In the genomic region with DNA sequence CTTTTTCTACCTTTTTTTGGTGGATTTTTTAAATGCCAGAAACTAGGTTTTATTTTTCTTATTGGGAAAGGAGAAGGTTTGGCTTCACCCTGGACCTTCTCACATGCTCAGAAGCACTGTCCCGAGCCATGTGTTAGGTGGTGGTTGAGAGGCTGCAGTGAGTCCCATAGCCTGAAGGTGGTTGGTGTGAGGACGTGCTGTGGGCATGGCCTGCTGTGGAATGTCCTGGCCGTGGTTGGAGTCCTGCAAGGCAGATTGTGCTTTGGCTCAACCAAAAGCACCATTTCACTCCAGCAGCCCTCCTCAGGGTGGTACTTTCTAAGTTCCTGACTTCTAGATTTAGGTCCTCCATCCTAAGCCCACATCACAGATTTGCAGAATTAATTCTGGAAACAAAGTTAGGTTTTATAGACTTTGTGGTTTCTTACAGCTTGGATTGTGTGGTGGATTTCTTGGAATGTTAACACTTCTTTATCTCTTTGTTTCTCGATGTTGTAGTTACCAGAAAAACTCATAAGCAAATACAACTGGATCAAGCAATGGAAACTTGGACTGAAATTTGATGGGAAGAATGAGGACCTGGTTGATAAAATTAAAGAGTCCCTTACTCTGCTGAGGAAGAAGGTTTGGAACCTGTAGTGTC, we compare ENCODE assay signal across 16 cellular contexts. TPM values are rescaled to one million over a fixed set of nuclear protein-coding genes. Genes with fewer than 3 reads are reported as not detected.
DNase-seq lines count a peak whose midpoint lies in the region; ATAC-seq, FAIRE-seq and TF ChIP-seq lines count a peak whose summit lies in the region.
"Had no signal": no experiment of that assay in that cellular context is flagged by ENCODE, and none has a peak within 500 bp of the region (broad histone marks: within the 10 kb centered on the region; RNA-seq: fewer than 3 reads in every experiment).

No MANE protein-coding gene starts in this region.

- no TSS peak for BruUV-seq in HepG2 (replicated peaks; lab: Mats Ljungman, UMichigan)

- H3K9me3 ChIP-seq in HepG2 (ENCODE audit: low read length) (no peaks in the 10 kb centered on the region), right lobe of liver (no peaks in the 10 kb centered on the region), right atrium auricular region (peaks cover 0 to 8% of the 10 kb centered on the region in 2 donors), upper lobe of right lung (no peaks in the 10 kb centered on the region)

- no peaks in the 10 kb centered on the region for H3K79me2 ChIP-seq in HepG2 (ENCODE audit: insufficient read depth, low read length)

- POLR2A ChIA-PET in HepG2 (lab: Yijun Ruan, JAX) = no interaction called here

- H3K4me1 ChIP-seq in HepG2 (ENCODE audit: insufficient read depth, low read length) (no peaks in the 10 kb centered on the region), right lobe of liver (peaks cover 0 to 36% (median 18%) of the 10 kb centered on the region in 4 donors), right atrium auricular region (peaks cover 0 to 40% of the 10 kb centered on the region in 2 donors), upper lobe of right lung (no peaks in the 10 kb centered on the region)

- no peak for FAIRE-seq in HepG2 (lab: Jason Lieb, UNC)
- FAIRE-seq: H1 had no signal

- no peak overlapping the region for H3K4me3 ChIP-seq in HepG2 (replicated peaks in 1 of 3; ENCODE audit: insufficient read depth in 1 of 3, low read depth in 2 of 3, low read length in 3 of 3)
- H3K4me3 ChIP-seq in right lobe of liver = no peak overlapping the region
- no peak overlapping the region for H3K4me3 ChIP-seq in right atrium auricular region
- no peak overlapping the region for H3K4me3 ChIP-seq in upper lobe of right lung

- no peak overlapping the region for H3K9ac ChIP-seq in HepG2 (ENCODE audit: insufficient read depth, low read depth, low read length)

- WGBS in HepG2 (ENCODE audit: low lambda C conversion rate) = 95% methylated on average over 4 of the region's 4 CpGs
- WGBS in right lobe of liver (ENCODE audit: insufficient coverage, low coverage, low lambda C conversion rate, missing lambda C conversion rate) = 81% methylated on average over 2 of the region's 4 CpGs

- DNase-seq in HepG2 (ENCODE audit: low spot score) (no peak), right lobe of liver (no peak), astrocyte of the hippocampus (ENCODE audit: low read depth, low spot score) (peak; percentile 71), right atrium auricular region (ENCODE audit: low spot score) (no peak), upper lobe of right lung (no peak), NCI-H187 treated with DMSO at 0.1 percent for 48 hours (lab: John Stamatoyannopoulos, UW) (no peak), NCI-H82 treated with DMSO at 0.1 percent for 48 hours (lab: John Stamatoyannopoulos, UW; ENCODE audit: unreplicated experiment) (no peak), NCI-H1092 (lab: John Stamatoyannopoulos, UW) (no peak)
- DNase-seq: activated CD4-positive, CD25-positive, alpha-beta regulatory T cell treated with anti-CD3 and anti-CD28 coated beads, Interleukin-2, amount 50 U/mL, for 72 hours; activated CD8-positive, alpha-beta memory T cell treated with anti-CD3 and anti-CD28 coated beads, Interleukin-2, amount 50 U/mL, for 4 hours; activated naive CD4-positive, alpha-beta T cell treated with anti-CD3 and anti-CD28 coated beads, Interleukin-2, amount 10 ng/mL, durations not matched to agents 7 days and 5 days; Calu3; hippocampal formation; NCI-H1105 treated with DMSO at 0.1 percent for 48 hours; NCI-H510A had no signal

- no peak for TF ChIP-seq CTCF in HepG2 (CRISPR knock-in tag; IDR thresholded peaks at IDR 0.05)
- TF ChIP-seq CTCF in right lobe of liver (IDR thresholded peaks at IDR 0.05) = no peak
- no peak for TF ChIP-seq CTCF in right atrium auricular region (IDR thresholded peaks at IDR 0.05)
- TF ChIP-seq CTCF in upper lobe of right lung (IDR thresholded peaks at IDR 0.05) = no peak

- H3K27ac ChIP-seq in HepG2 (ENCODE audit: extremely low read length, insufficient read depth, low read length) (no peak overlapping the region), right lobe of liver (no peak overlapping the region), right atrium auricular region (peak overlapping the region; percentile 43 to 72), upper lobe of right lung (no peak overlapping the region)

- H3K36me3 ChIP-seq in HepG2 (replicated peaks in 1 of 2; ENCODE audit: control insufficient read depth in 1 of 2, insufficient read depth in 2 of 2, low read length in 2 of 2) (peaks cover 29 to 74% of the 10 kb centered on the region in 2 experiments; a peak in 4 of 5 replicates), right lobe of liver (peaks cover 0 to 55% (median 25%) of the 10 kb centered on the region in 4 donors), right atrium auricular region (peaks cover 58% of the 10 kb centered on the region), upper lobe of right lung (peaks cover 89% of the 10 kb centered on the region)

- no peak for TF ChIP-seq RAD21 in HepG2 (CRISPR knock-in tag; IDR thresholded peaks at IDR 0.05)

- in situ Hi-C loops in HepG2 (cut with HindIII; ENCODE audit: extremely low pct_ligation_motif_present, low pct_unique_long_range_greater_than_20kb) = no loop called here

- TF ChIP-seq POLR2A in HepG2 (IDR thresholded peaks at IDR 0.05; ENCODE audit: insufficient read depth in 1 of 2, low read depth in 2 of 2, low read length in 2 of 2) = no peak
- TF ChIP-seq POLR2A in right lobe of liver (IDR thresholded peaks at IDR 0.05) = no peak

- ATAC-seq in HepG2 = peak; percentile 57
- ATAC-seq in right lobe of liver = no peak
- peak; percentile 67 for ATAC-seq in upper lobe of right lung

- no peak overlapping the region for H3K4me2 ChIP-seq in HepG2 (ENCODE audit: low read depth, low read length)

- no peak overlapping the region for H2AFZ ChIP-seq in HepG2 (ENCODE audit: low read length)

- CTCF ChIA-PET in HepG2 (lab: Yijun Ruan, JAX; ENCODE audit: low intra/inter-chr PET ratio, low total read pairs) = no interaction called here

- intact Hi-C loops in HepG2 (cut with micrococcal nuclease; ENCODE audit: unreplicated experiment) = loop anchor here (5.0 kb wide), 1 partner anchor 40 kb away; no protein-coding TSS in a partner anchor
- intact Hi-C loops in right lobe of liver (cut with DNase I) = no loop called here
- intact Hi-C loops in upper lobe of right lung (cut with DNase I) = no loop called here

- H4K20me1 ChIP-seq in HepG2 (ENCODE audit: insufficient read depth, low read length) = no peaks in the 10 kb centered on the region

- TF ChIP-seq EP300 in HepG2 (IDR thresholded peaks at IDR 0.05; ENCODE audit: low read depth in 2 of 2, low read length in 2 of 2) (no peak), HepG2 (CRISPR knock-in tag; IDR thresholded peaks at IDR 0.05; ENCODE audit: borderline replicate concordance) (no peak)

- H3K27me3 ChIP-seq in HepG2 (ENCODE audit: control insufficient read depth in 1 of 2, insufficient read depth in 2 of 2, low read length in 2 of 2) (no peaks in the 10 kb centered on the region), right lobe of liver (no peaks in the 10 kb centered on the region), right atrium auricular region (no peaks in the 10 kb centered on the region), upper lobe of right lung (no peaks in the 10 kb centered on the region)

TF ChIP-seq in HepG2, 621 proteins besides CTCF, POLR2A, EP300 and RAD21 (continues in another document):
- no peak for TF ChIP-seq NR2F1 (CRISPR knock-in tag; IDR thresholded peaks at IDR 0.05)
- no peak for TF ChIP-seq ZNF605 (CRISPR knock-in tag; IDR thresholded peaks at IDR 0.05)
- TF ChIP-seq, protein P1, sequence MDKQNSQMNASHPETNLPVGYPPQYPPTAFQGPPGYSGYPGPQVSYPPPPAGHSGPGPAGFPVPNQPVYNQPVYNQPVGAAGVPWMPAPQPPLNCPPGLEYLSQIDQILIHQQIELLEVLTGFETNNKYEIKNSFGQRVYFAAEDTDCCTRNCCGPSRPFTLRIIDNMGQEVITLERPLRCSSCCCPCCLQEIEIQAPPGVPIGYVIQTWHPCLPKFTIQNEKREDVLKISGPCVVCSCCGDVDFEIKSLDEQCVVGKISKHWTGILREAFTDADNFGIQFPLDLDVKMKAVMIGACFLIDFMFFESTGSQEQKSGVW (CRISPR knock-in tag; IDR thresholded peaks at IDR 0.05; ENCODE audit: borderline replicate concordance) = no peak
- no peak for TF ChIP-seq SIN3B (IDR thresholded peaks at IDR 0.05; ENCODE audit: low read length)

RNA-seq across cellular contexts. Expression of gene OTULIN, which starts 22.6 kb away (rescaled TPM):
- total RNA-seq in HepG2 (2016; rRNA removed; fragmentation: Illumina TruSeq; extraction: Trizol) (31.9 and 34.8 TPM in 2 replicates), right lobe of liver (10 to 100 TPM; 25.2 to 34.8 (median 29.2) TPM), right atrium auricular region (10 to 100 TPM; 13.9 to 29.9 TPM), upper lobe of right lung (30.0 TPM)
- total RNA-seq in HepG2 (2016; cell fraction: cytosol; rRNA removed; fragmentation: Illumina TruSeq; extraction: Trizol; ENCODE audit: low read depth) = 16.9 and 21.4 TPM in 2 replicates
- total RNA-seq in HepG2 (2016; cell fraction: insoluble cytoplasmic fraction; rRNA removed; fragmentation: Illumina TruSeq; extraction: Trizol) = 31.8 and 34.4 TPM in 2 replicates
- 19.5 and 20.6 TPM in 2 replicates for total RNA-seq in HepG2 (2016; cell fraction: membrane; rRNA removed; fragmentation: Illumina TruSeq; extraction: Trizol)
- 45.8 and 50.5 TPM in 2 replicates for total RNA-seq in HepG2 (2016; cell fraction: nucleus; rRNA removed; fragmentation: Illumina TruSeq; extraction: Trizol)
- polyA plus RNA-seq in HepG2 (2011; rRNA removed) = 7.0 and 8.9 TPM in 2 replicates
- 4.9 and 6.8 TPM in 2 replicates for polyA plus RNA-seq in HepG2 (2011; cell fraction: cytosol; rRNA removed)
- 10.3 and 10.8 TPM in 2 replicates for polyA plus RNA-seq in HepG2 (2011; cell fraction: nucleus; rRNA removed)
- 6.9 and 8.0 TPM in 2 replicates for polyA plus RNA-seq in HepG2 (2012)
- 3.0 and 5.2 TPM in 2 replicates for polyA plus RNA-seq in HepG2 (2016; cell fraction: cytosol; fragmentation: Illumina TruSeq; extraction: Trizol; ENCODE audit: low read depth)
- polyA plus RNA-seq in HepG2 (2016; cell fraction: insoluble cytoplasmic fraction; fragmentation: Illumina TruSeq; extraction: Trizol; ENCODE audit: low read depth) = 21.4 and 24.2 TPM in 2 replicates
- polyA plus RNA-seq in HepG2 (2016; cell fraction: membrane; fragmentation: Illumina TruSeq; extraction: Trizol; ENCODE audit: low read depth) = 8.4 and 9.0 TPM in 2 replicates
- polyA plus RNA-seq in HepG2 (2016; cell fraction: nucleus; fragmentation: Illumina TruSeq; extraction: Trizol; ENCODE audit: insufficient read depth, low read depth) = 20.2 and 24.3 TPM in 2 replicates
- polyA minus RNA-seq in HepG2 (2011; rRNA and poly(A)+ RNA removed; ENCODE audit: low replicate concordance) = 31.4 and 78.2 TPM in 2 replicates
- 8.8 and 9.8 TPM in 2 replicates for polyA minus RNA-seq in HepG2 (2011; cell fraction: cytosol; rRNA and poly(A)+ RNA removed)
- 72.2 and 76.3 TPM in 2 replicates for polyA minus RNA-seq in HepG2 (2011; cell fraction: nucleus; rRNA and poly(A)+ RNA removed)

Comparison
In these comparisons a context has a peak if more than half of its experiments do, and no peak if none do; other contexts are left out.
1. ATAC-seq: peak in HepG2 (single experiment) and upper lobe of right lung (single experiment); none in right lobe of liver (0 of 4).
2. H3K27ac ChIP-seq: peak in right atrium auricular region (2 of 2); none in HepG2 (single experiment), right lobe of liver (0 of 3) and upper lobe of right lung (single experiment).